2 cellular contexts compared by ENCODE assay signal in the genomic region with DNA sequence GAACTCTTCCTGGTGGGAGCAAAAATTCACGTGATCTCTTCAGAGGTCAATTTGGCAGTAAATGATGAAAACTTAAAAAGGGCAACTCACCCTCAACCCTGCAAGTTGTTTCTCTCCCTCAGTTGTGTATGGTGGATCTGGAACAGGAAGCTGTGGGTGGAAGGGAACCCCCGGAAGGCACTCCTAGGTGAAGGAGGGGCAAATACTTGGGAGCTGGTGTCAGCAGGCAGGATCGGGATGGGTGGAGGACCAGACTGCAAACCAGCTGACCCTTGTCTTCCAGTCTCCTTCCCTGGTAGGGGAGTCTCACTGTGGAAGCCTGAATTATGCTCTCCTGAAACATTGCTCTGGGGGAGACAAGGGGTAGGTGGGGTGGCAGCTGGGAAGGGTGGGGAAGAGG.
TF ChIP-seq lines count a peak whose summit lies in the region.

No MANE protein-coding gene starts in this region.

TF ChIP-seq in HepG2, 621 proteins besides CTCF, POLR2A, EP300 and RAD21:
- TF ChIP-seq TOPORS (CRISPR knock-in tag; IDR thresholded peaks at IDR 0.05) (no peak), REPIN1 (CRISPR knock-in tag; IDR thresholded peaks at IDR 0.05; ENCODE audit: borderline replicate concordance, low read depth) (no peak), HMG20B (CRISPR knock-in tag; conservative IDR thresholded peaks at IDR 0.05) (no peak), ZNF251 (CRISPR knock-in tag; IDR thresholded peaks at IDR 0.05) (no peak), YY1 (IDR thresholded peaks at IDR 0.05; ENCODE audit: insufficient read depth, insufficient replicate concordance, low read depth, low read length) (no peak), THAP11 (CRISPR knock-in tag; IDR thresholded peaks at IDR 0.05) (no peak), ZKSCAN5 (CRISPR knock-in tag; IDR thresholded peaks at IDR 0.05) (no peak), ZFP62 (CRISPR knock-in tag; IDR thresholded peaks at IDR 0.05) (no peak), DNMT1 (CRISPR knock-in tag; IDR thresholded peaks at IDR 0.05) (no peak), PLRG1 (conservative IDR thresholded peaks at IDR 0.05) (no peak)
- TF ChIP-seq, protein P1, sequence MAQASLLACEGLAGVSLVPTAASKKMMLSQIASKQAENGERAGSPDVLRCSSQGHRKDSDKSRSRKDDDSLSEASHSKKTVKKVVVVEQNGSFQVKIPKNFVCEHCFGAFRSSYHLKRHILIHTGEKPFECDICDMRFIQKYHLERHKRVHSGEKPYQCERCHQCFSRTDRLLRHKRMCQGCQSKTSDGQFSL (CRISPR knock-in tag; IDR thresholded peaks at IDR 0.05), result no peak
- TF ChIP-seq, protein P2, sequence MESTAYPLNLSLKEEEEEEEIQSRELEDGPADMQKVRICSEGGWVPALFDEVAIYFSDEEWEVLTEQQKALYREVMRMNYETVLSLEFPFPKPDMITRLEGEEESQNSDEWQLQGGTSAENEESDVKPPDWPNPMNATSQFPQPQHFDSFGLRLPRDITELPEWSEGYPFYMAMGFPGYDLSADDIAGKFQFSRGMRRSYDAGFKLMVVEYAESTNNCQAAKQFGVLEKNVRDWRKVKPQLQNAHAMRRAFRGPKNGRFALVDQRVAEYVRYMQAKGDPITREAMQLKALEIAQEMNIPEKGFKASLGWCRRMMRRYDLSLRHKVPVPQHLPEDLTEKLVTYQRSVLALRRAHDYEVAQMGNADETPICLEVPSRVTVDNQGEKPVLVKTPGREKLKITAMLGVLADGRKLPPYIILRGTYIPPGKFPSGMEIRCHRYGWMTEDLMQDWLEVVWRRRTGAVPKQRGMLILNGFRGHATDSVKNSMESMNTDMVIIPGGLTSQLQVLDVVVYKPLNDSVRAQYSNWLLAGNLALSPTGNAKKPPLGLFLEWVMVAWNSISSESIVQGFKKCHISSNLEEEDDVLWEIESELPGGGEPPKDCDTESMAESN (CRISPR knock-in tag; conservative IDR thresholded peaks at IDR 0.05), result no peak
- TF ChIP-seq, protein P3, sequence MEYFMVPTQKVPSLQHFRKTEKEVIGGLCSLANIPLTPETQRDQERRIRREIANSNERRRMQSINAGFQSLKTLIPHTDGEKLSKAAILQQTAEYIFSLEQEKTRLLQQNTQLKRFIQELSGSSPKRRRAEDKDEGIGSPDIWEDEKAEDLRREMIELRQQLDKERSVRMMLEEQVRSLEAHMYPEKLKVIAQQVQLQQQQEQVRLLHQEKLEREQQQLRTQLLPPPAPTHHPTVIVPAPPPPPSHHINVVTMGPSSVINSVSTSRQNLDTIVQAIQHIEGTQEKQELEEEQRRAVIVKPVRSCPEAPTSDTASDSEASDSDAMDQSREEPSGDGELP (IDR thresholded peaks at IDR 0.05; ENCODE audit: borderline replicate concordance, low read depth), result no peak
TF ChIP-seq in HepG2: peak in this region for 0.

TF ChIP-seq in H1, 55 proteins besides CTCF, POLR2A, EP300 and RAD21:
- TF ChIP-seq KDM1A (IDR thresholded peaks at IDR 0.05; ENCODE audit: borderline replicate concordance, low read length) (0 out of 2 replicates have a peak, but pooled peaks have one; percentile 22), CTBP2 (IDR thresholded peaks at IDR 0.05; ENCODE audit: borderline replicate concordance, insufficient read depth, insufficient read length, low read length) (no peak)
